ENCODE assay signal across 1 cellular context in genomic region chr14:23588884-23589598, GRCh38.
A peak's percentile ranks its signal among the peaks of the same experiment; 100 is the strongest.
TF ChIP-seq lines count a peak whose summit lies in the region.

No MANE protein-coding gene starts in this region.

TF ChIP-seq in HepG2, 621 proteins besides CTCF, POLR2A, EP300 and RAD21 (continued from another document and continues in another):
- TF ChIP-seq LCORL (IDR thresholded peaks at IDR 0.05) (peak; percentile 10; the same call in 1 of the 2 replicates), LCORL (CRISPR knock-in tag; IDR thresholded peaks at IDR 0.05) (peak; percentile 94), GATAD2A (CRISPR knock-in tag; IDR thresholded peaks at IDR 0.05) (peak; percentile 99), ZNF530 (CRISPR knock-in tag; IDR thresholded peaks at IDR 0.05; ENCODE audit: low read depth) (0 out of 2 replicates have a peak, but pooled peaks have one; percentile 19), SOX5 (CRISPR knock-in tag; IDR thresholded peaks at IDR 0.05; ENCODE audit: borderline replicate concordance) (peak; percentile 89), DNMT1 (CRISPR knock-in tag; IDR thresholded peaks at IDR 0.05) (peak; percentile 99), TOE1 (CRISPR knock-in tag; IDR thresholded peaks at IDR 0.05) (peak; percentile 95; the same call in 1 of the 2 replicates), POLR2G (IDR thresholded peaks at IDR 0.05; ENCODE audit: low read depth, low read length) (no peak), SSRP1 (CRISPR knock-in tag; IDR thresholded peaks at IDR 0.05) (peak; percentile 97), NR2C2 (CRISPR knock-in tag; IDR thresholded peaks at IDR 0.05; ENCODE audit: borderline replicate concordance) (peak; percentile 76), TRIM22 (IDR thresholded peaks at IDR 0.05) (no peak), ZNF281 (CRISPR knock-in tag; IDR thresholded peaks at IDR 0.05; ENCODE audit: borderline replicate concordance) (peak; percentile 59; the same call in 1 of the 2 replicates), SOX6 (IDR thresholded peaks at IDR 0.05) (no peak), SOX6 (CRISPR knock-in tag; IDR thresholded peaks at IDR 0.05) (peak; percentile 88), TOPORS (CRISPR knock-in tag; IDR thresholded peaks at IDR 0.05) (peak; percentile 98), KMT2A (CRISPR knock-in tag; IDR thresholded peaks at IDR 0.05) (peak; percentile 86), ZNF746 (CRISPR knock-in tag; IDR thresholded peaks at IDR 0.05) (peak; percentile 50; the same call in 1 of the 2 replicates), ZNF205 (CRISPR knock-in tag; IDR thresholded peaks at IDR 0.05) (peak; percentile 97), ARID4A (CRISPR knock-in tag; IDR thresholded peaks at IDR 0.05; ENCODE audit: borderline replicate concordance) (peak; percentile 89; the same call in 1 of the 2 replicates), RAD51 (IDR thresholded peaks at IDR 0.05; ENCODE audit: borderline replicate concordance) (no peak), PBX2 (CRISPR knock-in tag; IDR thresholded peaks at IDR 0.05) (no peak), HNRNPK (IDR thresholded peaks at IDR 0.05; ENCODE audit: low read depth, low read length, poor library complexity, severe bottlenecking) (no peak), ZNF660 (CRISPR knock-in tag; IDR thresholded peaks at IDR 0.05; ENCODE audit: borderline replicate concordance, low read depth) (no peak; the same call in 1 of the 2 replicates), CSRNP2 (CRISPR knock-in tag; conservative IDR thresholded peaks at IDR 0.05; ENCODE audit: low read depth) (no peak), CHD2 (IDR thresholded peaks at IDR 0.05; ENCODE audit: low read depth, low read length) (peak; percentile 54; the same call in 1 of the 2 replicates), ZNF180 (CRISPR knock-in tag; IDR thresholded peaks at IDR 0.05; ENCODE audit: borderline replicate concordance, low read depth) (no peak), KMT2B (CRISPR knock-in tag; IDR thresholded peaks at IDR 0.05) (peak; percentile 91), HOMEZ (CRISPR knock-in tag; IDR thresholded peaks at IDR 0.05; ENCODE audit: low read depth) (peak; percentile 96), ONECUT2 (CRISPR knock-in tag; IDR thresholded peaks at IDR 0.05) (0 out of 2 replicates have a peak, but pooled peaks have one; percentile 35), ZNF121 (CRISPR knock-in tag; IDR thresholded peaks at IDR 0.05) (peak; percentile 80; the same call in 1 of the 2 replicates), ZNF724P (CRISPR knock-in tag; IDR thresholded peaks at IDR 0.05; ENCODE audit: borderline replicate concordance) (peak; percentile 96), ZNF558 (CRISPR knock-in tag; IDR thresholded peaks at IDR 0.05; ENCODE audit: borderline replicate concordance) (no peak), POLR2AphosphoS2 (IDR thresholded peaks at IDR 0.05; ENCODE audit: low read depth, low read length) (no peak), HES4 (CRISPR knock-in tag; IDR thresholded peaks at IDR 0.05; ENCODE audit: borderline replicate concordance) (peak; percentile 64), PTBP1 (IDR thresholded peaks at IDR 0.05; ENCODE audit: low read depth, low read length, poor library complexity, severe bottlenecking) (peak; percentile 93), KLF9 (CRISPR knock-in tag; IDR thresholded peaks at IDR 0.05; ENCODE audit: low read depth) (peak; percentile 90), ETV6 (CRISPR knock-in tag; conservative IDR thresholded peaks at IDR 0.05) (peak; percentile 92), GABPA (IDR thresholded peaks at IDR 0.05; ENCODE audit: low read depth, low read length) (no peak), GABPA (CRISPR knock-in tag; IDR thresholded peaks at IDR 0.05; ENCODE audit: low read depth) (peak; percentile 51; the same call in 1 of the 2 replicates), SNAI1 (CRISPR knock-in tag; IDR thresholded peaks at IDR 0.05; ENCODE audit: borderline replicate concordance) (peak; percentile 74; the same call in 1 of the 2 replicates), HNRNPL (IDR thresholded peaks at IDR 0.05; ENCODE audit: low read depth, low read length) (no peak), ZMAT5 (CRISPR knock-in tag; IDR thresholded peaks at IDR 0.05; ENCODE audit: borderline replicate concordance, low read depth) (no peak), ATF5 (CRISPR knock-in tag; IDR thresholded peaks at IDR 0.05; ENCODE audit: low read depth) (peak; percentile 96; the same call in 1 of the 2 replicates), GLI4 (CRISPR knock-in tag; IDR thresholded peaks at IDR 0.05; ENCODE audit: borderline replicate concordance) (no peak; the same call in 1 of the 2 replicates), MZF1 (CRISPR knock-in tag; IDR thresholded peaks at IDR 0.05; ENCODE audit: borderline replicate concordance) (peak; percentile 90; the same call in 1 of the 2 replicates), CREBL2 (CRISPR knock-in tag; IDR thresholded peaks at IDR 0.05; ENCODE audit: borderline replicate concordance) (no peak), RFXANK (CRISPR knock-in tag; IDR thresholded peaks at IDR 0.05) (peak; percentile 87; the same call in 1 of the 2 replicates), TCF7 (IDR thresholded peaks at IDR 0.05; ENCODE audit: low read depth) (no peak), TCF12 (IDR thresholded peaks at IDR 0.05) (no peak), TCF12 (CRISPR knock-in tag; IDR thresholded peaks at IDR 0.05) (peak; percentile 97; the same call in 1 of the 2 replicates), KAT2B (IDR thresholded peaks at IDR 0.05; ENCODE audit: borderline replicate concordance, low read depth, low read length) (no peak), ZNF543 (CRISPR knock-in tag; IDR thresholded peaks at IDR 0.05) (peak; percentile 97; the same call in 1 of the 2 replicates), HOXA7 (CRISPR knock-in tag; IDR thresholded peaks at IDR 0.05) (no peak), FOXM1 (CRISPR knock-in tag; IDR thresholded peaks at IDR 0.05) (no peak), ZNF18 (CRISPR knock-in tag; IDR thresholded peaks at IDR 0.05; ENCODE audit: insufficient replicate concordance) (no peak), SP4 (CRISPR knock-in tag; IDR thresholded peaks at IDR 0.05) (peak; percentile 69; the same call in 1 of the 2 replicates), ZNF382 (CRISPR knock-in tag; IDR thresholded peaks at IDR 0.05; ENCODE audit: borderline replicate concordance) (no peak)
